1 cellular context compared by ENCODE assay signal in genomic region chr18:48602759-48603390, GRCh38.
TF ChIP-seq lines count a peak whose summit lies in the region.

No MANE protein-coding gene starts in this region.

TF ChIP-seq in HEK293, 187 proteins besides CTCF, POLR2A, EP300 and RAD21 (continued from another document and continues in another):
- TF ChIP-seq ZNF398 (tag by site-specific recombination; IDR thresholded peaks at IDR 0.05) (no peak), ZNF324 (tag by site-specific recombination; IDR thresholded peaks at IDR 0.05) (no peak), ZNF157 (tag by site-specific recombination; IDR thresholded peaks at IDR 0.05) (peak; percentile 39; the same call in 1 of the 2 replicates), ZNF791 (tag by site-specific recombination; IDR thresholded peaks at IDR 0.05) (no peak), KLF16 (tag by site-specific recombination; IDR thresholded peaks at IDR 0.05) (no peak), AEBP2 (tag by site-specific recombination; IDR thresholded peaks at IDR 0.05; ENCODE audit: borderline replicate concordance) (no peak), ZNF248 (tag by site-specific recombination; IDR thresholded peaks at IDR 0.05) (peak; percentile 43; the same call in 1 of the 2 replicates), ZNF560 (tag by site-specific recombination; IDR thresholded peaks at IDR 0.05; ENCODE audit: borderline replicate concordance) (no peak), TRIM28 (IDR thresholded peaks at IDR 0.05; ENCODE audit: borderline replicate concordance, low read length) (no peak), SCRT2 (tag by site-specific recombination; IDR thresholded peaks at IDR 0.05) (no peak), ZNF140 (tag by site-specific recombination; IDR thresholded peaks at IDR 0.05) (no peak), ZNF362 (tag by site-specific recombination; IDR thresholded peaks at IDR 0.05) (no peak), BCL6B (tag by site-specific recombination; IDR thresholded peaks at IDR 0.05) (0 out of 2 replicates have a peak, but pooled peaks have one; percentile 2), ZNF148 (tag by site-specific recombination; IDR thresholded peaks at IDR 0.05; ENCODE audit: borderline replicate concordance) (no peak), ZBTB21 (tag by site-specific recombination; IDR thresholded peaks at IDR 0.05) (no peak), ZBTB6 (tag by site-specific recombination; IDR thresholded peaks at IDR 0.05) (no peak), ZNF350 (tag by site-specific recombination; IDR thresholded peaks at IDR 0.05) (no peak), PRDM6 (tag by site-specific recombination; IDR thresholded peaks at IDR 0.05) (no peak), SETDB1 (IDR thresholded peaks at IDR 0.05; ENCODE audit: insufficient read length, low read length) (no peak), REST (tag by site-specific recombination; IDR thresholded peaks at IDR 0.05) (no peak), ZEB2 (tag by site-specific recombination; IDR thresholded peaks at IDR 0.05) (no peak), ZSCAN4 (tag by site-specific recombination; IDR thresholded peaks at IDR 0.05) (no peak), ZNF792 (tag by site-specific recombination; IDR thresholded peaks at IDR 0.05) (no peak), MYNN (tag by site-specific recombination; IDR thresholded peaks at IDR 0.05; ENCODE audit: borderline replicate concordance) (no peak), ZNF501 (tag by site-specific recombination; IDR thresholded peaks at IDR 0.05) (no peak), MZF1 (tag by site-specific recombination; IDR thresholded peaks at IDR 0.05; ENCODE audit: borderline replicate concordance) (no peak), ZNF785 (tag by site-specific recombination; IDR thresholded peaks at IDR 0.05) (no peak), GFI1B (tag by site-specific recombination; IDR thresholded peaks at IDR 0.05) (no peak), ZNF510 (tag by site-specific recombination; IDR thresholded peaks at IDR 0.05; ENCODE audit: insufficient replicate concordance) (no peak), ZNF629 (tag by site-specific recombination; IDR thresholded peaks at IDR 0.05) (no peak), ZNF169 (tag by site-specific recombination; IDR thresholded peaks at IDR 0.05) (no peak), GLIS2 (tag by site-specific recombination; IDR thresholded peaks at IDR 0.05) (no peak), ZNF76 (tag by site-specific recombination; IDR thresholded peaks at IDR 0.05; ENCODE audit: borderline replicate concordance, low read depth) (no peak), HIC1 (tag by site-specific recombination; IDR thresholded peaks at IDR 0.05) (no peak), ZBTB17 (tag by site-specific recombination; IDR thresholded peaks at IDR 0.05) (peak; percentile 92), ZNF677 (tag by site-specific recombination; IDR thresholded peaks at IDR 0.05) (no peak), ZNF214 (tag by site-specific recombination; IDR thresholded peaks at IDR 0.05; ENCODE audit: borderline replicate concordance) (no peak), ZNF600 (tag by site-specific recombination; IDR thresholded peaks at IDR 0.05) (no peak), HOXA7 (CRISPR knock-in tag; IDR thresholded peaks at IDR 0.05; ENCODE audit: borderline replicate concordance) (no peak), ZSCAN18 (tag by site-specific recombination; IDR thresholded peaks at IDR 0.05) (no peak), ZNF114 (tag by site-specific recombination; IDR thresholded peaks at IDR 0.05) (0 out of 2 replicates have a peak, but pooled peaks have one; percentile 51), ZNF132 (tag by site-specific recombination; IDR thresholded peaks at IDR 0.05; ENCODE audit: borderline replicate concordance) (no peak), EGR2 (tag by site-specific recombination; IDR thresholded peaks at IDR 0.05; ENCODE audit: low read depth) (peak; percentile 89)
